In the genomic region with DNA sequence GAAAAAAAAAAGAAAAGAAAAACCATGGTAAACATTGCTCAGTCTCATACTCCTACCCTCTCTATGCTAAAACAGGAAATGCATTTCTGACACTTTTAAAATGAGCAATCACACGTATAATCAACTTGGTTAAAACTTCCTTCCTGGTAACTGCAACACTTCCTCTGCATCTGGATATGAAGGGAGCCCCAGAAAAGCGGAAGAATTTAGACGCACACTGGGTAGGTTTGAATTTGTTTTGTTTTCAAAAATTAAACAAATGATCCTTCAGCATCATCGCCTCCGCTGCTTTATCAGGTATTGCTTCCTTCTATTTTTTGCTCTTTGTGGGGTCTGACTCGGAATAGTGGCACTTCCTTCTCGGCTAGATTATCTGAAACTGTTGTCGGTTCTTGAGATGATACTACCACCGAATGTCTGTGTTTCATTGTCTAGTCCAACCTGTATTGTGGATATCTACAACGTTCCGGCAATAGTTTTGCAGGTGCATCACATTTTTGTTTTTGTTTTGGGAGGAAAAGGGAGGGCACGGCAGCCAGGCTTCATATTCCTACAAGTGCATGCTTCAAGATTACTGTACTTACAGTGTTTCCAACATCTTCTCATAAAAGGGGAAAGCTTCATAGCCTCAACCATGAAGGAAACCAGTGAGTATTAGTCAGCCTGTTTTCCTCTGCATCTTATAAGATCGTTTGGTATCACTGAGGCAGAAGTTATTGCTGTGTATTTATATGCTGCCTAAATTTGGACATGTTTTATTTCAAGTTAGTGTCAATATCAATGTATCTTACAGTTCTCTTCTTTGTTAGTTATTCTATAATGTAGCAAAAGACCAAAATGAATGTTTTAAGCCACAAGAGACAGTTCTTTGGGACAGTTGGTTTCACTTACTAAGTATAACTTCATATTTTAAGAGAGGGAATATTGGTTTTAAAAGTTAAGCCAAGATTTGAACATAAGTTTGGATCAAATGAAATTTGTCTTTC, we compare ENCODE assay signal across 9 cellular contexts. TPM values are rescaled to one million over a fixed set of nuclear protein-coding genes. Genes with fewer than 3 reads are reported as not detected.
DNase-seq lines count a peak whose midpoint lies in the region; ATAC-seq, FAIRE-seq and TF ChIP-seq lines count a peak whose summit lies in the region.
"Had no signal": no experiment of that assay in that cellular context is flagged by ENCODE, and none has a peak within 500 bp of the region (broad histone marks: within the 10 kb centered on the region; RNA-seq: fewer than 3 reads in every experiment).

A gene (plus strand): TSS at position 153 of the 986 bp plus-strand sequence. CDS start 2,280 bp downstream, outside the sequence.

- peak within 1 kb of the TSS; percentile 73 for H2AFZ ChIP-seq in KMS-11 (ENCODE audit: low read depth)
- H2AFZ ChIP-seq in osteoblast (ENCODE audit: low read length), result no peak within 1 kb of the TSS

- H3K9ac ChIP-seq in KMS-11, result peak within 1 kb of the TSS; percentile 54

- intact Hi-C loops in psoas muscle (cut with DNase I), result no loop called here

- H3K79me2 ChIP-seq in KMS-11 (ENCODE audit: insufficient read depth, low read depth), result 0 out of 2 replicates have a peak, but pooled peaks cover 4% of the 10 kb centered on the region
- no peaks in the 10 kb centered on the region for H3K79me2 ChIP-seq in osteoblast (ENCODE audit: insufficient read depth, low read length)

- ATAC-seq in GM21528 (IDR thresholded peaks at IDR 0.05; ENCODE audit: low FRiP score, unreplicated experiment), result peak; percentile 70
- peak in 1 of 4 donors; percentile 50 for ATAC-seq in psoas muscle

- DNase-seq in GM12891 (ENCODE audit: insufficient read length, low spot score) (peak; percentile 30), psoas muscle (no peak), SK-N-DZ (ENCODE audit: low spot score) (no peak), NCI-H146 treated with DMSO at 0.1 percent for 48 hours (lab: John Stamatoyannopoulos, UW; ENCODE audit: unreplicated experiment) (no peak), osteoblast (ENCODE audit: insufficient read length, low spot score, missing footprints) (no peak)
- peak; percentile 71 for DNase-seq in central memory CD4-positive, alpha-beta T cell

- H4K20me1 ChIP-seq in KMS-11 (ENCODE audit: insufficient read depth), result no peaks in the 10 kb centered on the region
- no peaks in the 10 kb centered on the region for H4K20me1 ChIP-seq in osteoblast (ENCODE audit: insufficient read depth, low read length)

- TF ChIP-seq CTCF in KMS-11 (conservative IDR thresholded peaks at IDR 0.05; ENCODE audit: low read depth, low read length) (no peak), psoas muscle (IDR thresholded peaks at IDR 0.05) (no peak), osteoblast (IDR thresholded peaks at IDR 0.05; ENCODE audit: extremely low read depth, low read depth, low read length) (no peak)

- H3K36me3 ChIP-seq in KMS-11 (ENCODE audit: insufficient read depth), result no peaks in the 10 kb centered on the region
- H3K36me3 ChIP-seq in psoas muscle (ENCODE audit: insufficient read depth in 1 of 2, low read depth in 1 of 2), result no peaks in the 10 kb centered on the region
- H3K36me3 ChIP-seq in osteoblast (ENCODE audit: insufficient read depth, low read length), result no peaks in the 10 kb centered on the region

- 0 out of 2 replicates have a peak, but pooled peaks have one; percentile 32 for TF ChIP-seq POLR2A in GM12891 (IDR thresholded peaks at IDR 0.05; ENCODE audit: low read depth, low read length)

- peak; percentile 78 for FAIRE-seq in GM12891 (lab: Jason Lieb, UNC)

- H3K4me2 ChIP-seq in KMS-11 (peak within 1 kb of the TSS; percentile 84), osteoblast (ENCODE audit: insufficient read depth, low read length) (no peak within 1 kb of the TSS)

- H3K4me1 ChIP-seq in KMS-11 (ENCODE audit: low read depth, poor library complexity, severe bottlenecking) (peaks cover 34% of the 10 kb centered on the region), psoas muscle (no peaks in the 10 kb centered on the region), osteoblast (ENCODE audit: insufficient read depth, low read length) (no peaks in the 10 kb centered on the region)

- H3K27me3 ChIP-seq in KMS-11 (ENCODE audit: insufficient read depth, low read depth), result no peaks in the 10 kb centered on the region
- H3K27me3 ChIP-seq in psoas muscle (ENCODE audit: insufficient read depth in 3 of 3, low read length in 2 of 3), result no peaks in the 10 kb centered on the region
- H3K27me3 ChIP-seq in osteoblast (ENCODE audit: insufficient read depth, low read length), result peaks cover 18% of the 10 kb centered on the region

- H3K4me3 ChIP-seq in KMS-11 (IDR thresholded peaks at IDR 0.05; ENCODE audit: insufficient read depth, low read depth, low read length) (peak within 1 kb of the TSS; percentile 39), psoas muscle (peak within 1 kb of the TSS; percentile 49), osteoblast (ENCODE audit: insufficient read depth, low read length) (no peak within 1 kb of the TSS)

- peak within 1 kb of the TSS; percentile 48 for H3K27ac ChIP-seq in KMS-11
- H3K27ac ChIP-seq in psoas muscle, result no peak within 1 kb of the TSS
- H3K27ac ChIP-seq in osteoblast (ENCODE audit: low read depth, low read length), result no peak within 1 kb of the TSS

- H3K9me3 ChIP-seq in psoas muscle, result no peaks in the 10 kb centered on the region
- no peaks in the 10 kb centered on the region for H3K9me3 ChIP-seq in osteoblast (ENCODE audit: low read depth, low read length)

- 58 to 73% (median 66%) methylated on average over 13 of the region's 13 CpGs for WGBS in psoas muscle, 3 donors

TF ChIP-seq in GM12891, 5 proteins besides CTCF, POLR2A, EP300 and RAD21:
- TF ChIP-seq PAX5 (IDR thresholded peaks at IDR 0.05; ENCODE audit: insufficient read depth, low read length, severe bottlenecking), result no peak
- TF ChIP-seq POU2F2 (IDR thresholded peaks at IDR 0.05; ENCODE audit: low read depth, low read length), result 0 out of 2 replicates have a peak, but pooled peaks have one; percentile 19
- TF ChIP-seq POLR2AphosphoS5 (IDR thresholded peaks at IDR 0.05; ENCODE audit: low read depth, low read length), result no peak
- no peak for TF ChIP-seq TAF1 (IDR thresholded peaks at IDR 0.05; ENCODE audit: low read depth, low read length)
- TF ChIP-seq SPI1 (IDR thresholded peaks at IDR 0.05; ENCODE audit: low read depth, low read length), result peak; percentile 85

RNA-seq across cellular contexts. Expression of the gene that starts here (rescaled TPM):
- polyA plus RNA-seq in GM12891 (2012; ENCODE audit: low read depth, missing spikeins), result 6.8 TPM
- 1 to 10 TPM in 3 of 4 donors, under 1 TPM in 1; 0.74 to 1.6 (median 1.2) TPM for total RNA-seq in psoas muscle
- under 1 TPM; 0.13 to 0.18 (median 0.16) TPM for polyA plus RNA-seq in psoas muscle
- not detected in 2 replicates for polyA plus RNA-seq in SK-N-DZ (2014; cell fraction: cytosol; rRNA removed)
- not detected in 2 replicates for polyA plus RNA-seq in SK-N-DZ (2014; cell fraction: nucleus; rRNA removed)
- total RNA-seq in osteoblast, result not detected in 2 replicates
- total RNA-seq: fibroblast of lung had no signal

Comparison
In these comparisons a context has a peak if more than half of its experiments do, and no peak if none do; other contexts are left out.
1. DNase-seq: peak in GM12891 (single experiment) and central memory CD4-positive, alpha-beta T cell (single experiment); none in psoas muscle (0 of 2), SK-N-DZ (single experiment), NCI-H146 treated with DMSO at 0.1 percent for 48 hours (single experiment) and osteoblast (single experiment).